In the genomic region with DNA sequence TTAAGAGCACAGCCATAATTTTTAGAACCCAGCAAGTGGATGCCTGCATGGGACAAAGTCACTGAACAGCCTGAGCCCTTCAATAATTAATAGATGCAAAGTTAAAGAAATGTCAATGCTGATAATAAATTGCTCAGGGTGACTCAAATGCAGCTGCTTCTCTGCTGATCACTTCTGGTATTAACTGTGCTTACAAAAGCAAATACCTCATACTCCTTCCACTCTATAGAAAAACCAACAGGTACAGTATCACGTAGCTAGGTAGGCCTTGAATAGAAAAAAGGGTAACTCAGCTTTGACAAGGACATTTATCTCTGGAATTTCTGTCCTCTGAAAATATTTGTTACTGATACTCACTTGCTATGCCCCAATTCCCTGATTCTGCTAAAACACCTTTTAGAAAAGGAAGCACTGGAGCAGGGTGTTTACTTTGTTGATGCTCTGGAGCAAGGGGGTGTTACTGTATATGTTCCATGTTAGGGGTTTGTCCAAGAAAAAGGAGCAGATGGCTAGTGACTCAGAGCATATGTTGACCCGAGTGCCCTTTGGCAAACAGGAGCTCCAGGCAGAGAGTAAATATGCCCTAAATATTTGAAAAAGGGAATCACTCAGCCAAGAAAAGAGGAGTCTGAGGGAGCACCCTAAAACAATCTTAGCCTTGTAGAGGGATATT, we compare ENCODE assay signal across 11 cellular contexts. TPM values are rescaled to one million over a fixed set of nuclear protein-coding genes. Genes with fewer than 3 reads are reported as not detected.
A peak's percentile ranks its signal among the peaks of the same experiment; 100 is the strongest.
DNase-seq lines count a peak whose midpoint lies in the region; ATAC-seq and TF ChIP-seq lines count a peak whose summit lies in the region.
"Had no signal": no experiment of that assay in that cellular context is flagged by ENCODE, and none has a peak within 500 bp of the region (broad histone marks: within the 10 kb centered on the region; RNA-seq: fewer than 3 reads in every experiment).

No MANE protein-coding gene starts in this region.

- DNase-seq in MG63, result peak; percentile 86
- peak in 1 of 7 donors; percentile 33 for DNase-seq in adrenal gland
- DNase-seq in kidney tubule cell (ENCODE audit: low spot score), result peak; percentile 66
- DNase-seq in activated CD8-positive, alpha-beta T cell treated with anti-CD3 and anti-CD28 coated beads, Interleukin-2, amount 10 ng/mL, durations not matched to agents 7 days and 5 days, result no peak
- no peak for DNase-seq in amygdala (lab: John Stamatoyannopoulos, UW)
- no peak for DNase-seq in activated T-cell treated with anti-CD3 and anti-CD28 coated beads, Interleukin-2, amount 50 U/mL, for 1 hour
- DNase-seq in immature natural killer cell, result no peak
- DNase-seq: DND-41, naive B cell had no signal

- no peak overlapping the region for H3K27ac ChIP-seq in BLaER1
- peak overlapping the region; percentile 29 to 96 (median 72) for H3K27ac ChIP-seq in adrenal gland

- H3K27me3 Mint-ChIP-seq in activated CD8-positive, alpha-beta T cell treated with anti-CD3 and anti-CD28 coated beads, Interleukin-2, amount 10 ng/mL, durations not matched to agents 7 days and 5 days (ENCODE audit: low read depth), result no peaks in the 10 kb centered on the region
- peaks cover 0 to 3% (median 2%) of the 10 kb centered on the region in 3 donors for H3K27me3 Mint-ChIP-seq in immature natural killer cell (ENCODE audit: low read depth in 3 of 3)
- H3K27me3 Mint-ChIP-seq: IgD-negative memory B cell, naive B cell had no signal

- H3K4me3 Mint-ChIP-seq in activated CD8-positive, alpha-beta T cell treated with anti-CD3 and anti-CD28 coated beads, Interleukin-2, amount 10 ng/mL, durations not matched to agents 7 days and 5 days, result no peak overlapping the region
- H3K4me3 Mint-ChIP-seq in immature natural killer cell, result no peak overlapping the region
- H3K4me3 Mint-ChIP-seq: naive B cell had no signal

- H3K36me3 ChIP-seq in BLaER1 (no peaks in the 10 kb centered on the region), MG63 (no peaks in the 10 kb centered on the region), adrenal gland (replicated peaks in 1 of 2) (no peaks in the 10 kb centered on the region)

- H4K20me1 ChIP-seq in BLaER1, result no peaks in the 10 kb centered on the region

- peaks cover 100% of the 10 kb centered on the region for H3K4me1 ChIP-seq in BLaER1
- peaks cover 36 to 44% of the 10 kb centered on the region in 2 donors for H3K4me1 ChIP-seq in adrenal gland (replicated peaks in 1 of 2)

- no peak overlapping the region for H3K4me3 ChIP-seq in BLaER1
- H3K4me3 ChIP-seq in MG63, result no peak overlapping the region
- no peak overlapping the region for H3K4me3 ChIP-seq in adrenal gland

- CTCF ChIA-PET in activated CD8-positive, alpha-beta T cell treated with anti-CD3 and anti-CD28 coated beads, Interleukin-2, amount 10 ng/mL, durations not matched to agents 7 days and 5 days (lab: Charles Lee), result interaction anchor here (1.4 kb wide), 1 partner anchor 10 kb away, joined by 5 read pairs; no protein-coding TSS in a partner anchor

- H3K4me2 ChIP-seq in BLaER1, result peak overlapping the region; percentile 95; the same call in 1 of the 2 replicates

- no peak for ATAC-seq in activated CD8-positive, alpha-beta T cell treated with anti-CD3 and anti-CD28 coated beads, Interleukin-2, amount 10 ng/mL, durations not matched to agents 7 days and 5 days

- H3K36me3 Mint-ChIP-seq in activated CD8-positive, alpha-beta T cell treated with anti-CD3 and anti-CD28 coated beads, Interleukin-2, amount 10 ng/mL, durations not matched to agents 7 days and 5 days (ENCODE audit: low read depth), result no peaks in the 10 kb centered on the region
- no peaks in the 10 kb centered on the region for H3K36me3 Mint-ChIP-seq in immature natural killer cell
- H3K36me3 Mint-ChIP-seq: naive B cell had no signal

- H3K9me3 Mint-ChIP-seq in activated CD8-positive, alpha-beta T cell treated with anti-CD3 and anti-CD28 coated beads, Interleukin-2, amount 10 ng/mL, durations not matched to agents 7 days and 5 days (ENCODE audit: insufficient read depth), result no peaks in the 10 kb centered on the region
- H3K9me3 Mint-ChIP-seq in immature natural killer cell, result no peaks in the 10 kb centered on the region
- H3K9me3 Mint-ChIP-seq: IgD-negative memory B cell, naive B cell had no signal

- H3K9me3 ChIP-seq in BLaER1 (no peaks in the 10 kb centered on the region), MG63 (no peaks in the 10 kb centered on the region), adrenal gland (replicated peaks in 1 of 3) (no peaks in the 10 kb centered on the region)

- no peak overlapping the region for H3K27ac Mint-ChIP-seq in activated CD8-positive, alpha-beta T cell treated with anti-CD3 and anti-CD28 coated beads, Interleukin-2, amount 10 ng/mL, durations not matched to agents 7 days and 5 days
- no peak overlapping the region for H3K27ac Mint-ChIP-seq in immature natural killer cell
- H3K27ac Mint-ChIP-seq: IgD-negative memory B cell, naive B cell had no signal

- no peak for TF ChIP-seq CTCF in adrenal gland (IDR thresholded peaks at IDR 0.05)

- TF ChIP-seq POLR2A in adrenal gland (IDR thresholded peaks at IDR 0.05), result no peak

- H3K27me3 ChIP-seq in BLaER1 (no peaks in the 10 kb centered on the region), MG63 (no peaks in the 10 kb centered on the region), adrenal gland (no peaks in the 10 kb centered on the region)

- intact Hi-C loops in adrenal gland (cut with DNase I), result no loop called here

- H3K9ac ChIP-seq in BLaER1, result no peak overlapping the region

- H3K4me1 Mint-ChIP-seq in activated CD8-positive, alpha-beta T cell treated with anti-CD3 and anti-CD28 coated beads, Interleukin-2, amount 10 ng/mL, durations not matched to agents 7 days and 5 days (ENCODE audit: low read depth), result no peaks in the 10 kb centered on the region
- H3K4me1 Mint-ChIP-seq in immature natural killer cell, result no peaks in the 10 kb centered on the region

- POLR2A ChIA-PET in activated CD8-positive, alpha-beta T cell treated with anti-CD3 and anti-CD28 coated beads, Interleukin-2, amount 10 ng/mL, durations not matched to agents 7 days and 5 days (lab: Charles Lee), result no interaction called here

- 40 to 67% (median 48%) methylated on average over 2 of the region's 2 CpGs for WGBS in adrenal gland, 4 donors

RNA-seq across cellular contexts. Expression of a gene that starts 59.1 kb away (rescaled TPM):
- total RNA-seq in MG63 (2014; rRNA removed; shearing (Covaris generic); ENCODE audit: low replicate concordance), result 304 and 433 TPM in 2 replicates
- total RNA-seq in adrenal gland, result 100 to 1,000 TPM; 216 to 538 (median 477) TPM
- polyA plus RNA-seq in adrenal gland, result 100 to 1,000 TPM; 240 to 694 (median 266) TPM
- total RNA-seq in activated CD8-positive, alpha-beta T cell treated with anti-CD3 and anti-CD28 coated beads, Interleukin-2, amount 10 ng/mL, durations not matched to agents 7 days and 5 days, result 10 to 100 TPM; 90.3 to 93.9 TPM
- polyA plus RNA-seq in immature natural killer cell, result 100 to 1,000 TPM in 2 of 3 donors, 10 to 100 TPM in 1; 75.8 to 173 (median 152) TPM

Comparison
In these comparisons a context has a peak if more than half of its experiments do, and no peak if none do; other contexts are left out.
1. DNase-seq: peak in MG63 (single experiment) and kidney tubule cell (single experiment); none in activated CD8-positive, alpha-beta T cell treated with anti-CD3 and anti-CD28 coated beads, Interleukin-2, amount 10 ng/mL, durations not matched to agents 7 days and 5 days (single experiment), amygdala (0 of 56), activated T-cell treated with anti-CD3 and anti-CD28 coated beads, Interleukin-2, amount 50 U/mL, for 1 hour (single experiment) and immature natural killer cell (0 of 3).